In the genomic region with DNA sequence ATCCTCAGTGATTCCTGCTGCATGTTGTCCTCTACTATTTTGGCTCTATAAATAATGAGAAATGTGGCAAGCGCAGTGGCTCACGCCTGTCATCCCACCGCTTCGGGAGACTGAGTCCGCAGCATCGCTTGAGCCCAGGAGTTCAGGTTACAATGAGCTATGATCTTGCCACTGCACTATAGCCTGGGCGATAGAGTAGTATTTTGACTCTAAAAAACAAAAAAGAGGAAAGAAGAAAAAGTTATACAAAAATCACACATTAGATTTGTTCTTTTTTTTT, we compare ENCODE assay signal across 1 cellular context.
TF ChIP-seq lines count a peak whose summit lies in the region.

No MANE protein-coding gene starts in this region.

TF ChIP-seq in SK-N-SH treated with all-trans-retinoic acid at 6 μM for 48 hours, 23 proteins besides CTCF, POLR2A, EP300 and RAD21 (continued from another document):
- TF ChIP-seq TSHZ2 (CRISPR knock-in tag; IDR thresholded peaks at IDR 0.05), result no peak
- TF ChIP-seq ZC3H10 (CRISPR knock-in tag; IDR thresholded peaks at IDR 0.05), result no peak
- TF ChIP-seq RARB (CRISPR knock-in tag; IDR thresholded peaks at IDR 0.05), result no peak
- TF ChIP-seq BACH2 (CRISPR knock-in tag; IDR thresholded peaks at IDR 0.05; ENCODE audit: borderline replicate concordance), result no peak
- TF ChIP-seq ESRRG (CRISPR knock-in tag; IDR thresholded peaks at IDR 0.05), result no peak
- no peak for TF ChIP-seq POU6F1 (CRISPR knock-in tag; IDR thresholded peaks at IDR 0.05; ENCODE audit: borderline replicate concordance, low read depth)
